19 cellular contexts compared by ENCODE assay signal in genomic region chr5:119282628-119283027, GRCh38.
A peak's percentile ranks its signal among the peaks of the same experiment; 100 is the strongest.
DNase-seq lines count a peak whose midpoint lies in the region; ATAC-seq lines count a peak whose summit lies in the region.
"Had no signal": no experiment of that assay in that cellular context is flagged by ENCODE, and none has a peak within 500 bp of the region (broad histone marks: within the 10 kb centered on the region; RNA-seq: fewer than 3 reads in every experiment).

No MANE protein-coding gene starts in this region.

- H3K27me3 Mint-ChIP-seq in activated naive CD4-positive, alpha-beta T cell treated with anti-CD3 and anti-CD28 coated beads, Interleukin-2, amount 10 ng/mL, durations not matched to agents 7 days and 5 days = peaks cover 3% of the 10 kb centered on the region
- H3K27me3 Mint-ChIP-seq in T-helper 17 cell = no peaks in the 10 kb centered on the region
- no peaks in the 10 kb centered on the region for H3K27me3 Mint-ChIP-seq in dendritic cell treated with granulocyte-macrophage colony-stimulating factor and Interleukin-4, amounts not matched to agents 40 ng/mL and 50 ng/mL, for 4 days

- no peak overlapping the region for H3K4me3 Mint-ChIP-seq in activated naive CD4-positive, alpha-beta T cell treated with anti-CD3 and anti-CD28 coated beads, Interleukin-2, amount 10 ng/mL, durations not matched to agents 7 days and 5 days
- peak overlapping the region; percentile 64 for H3K4me3 Mint-ChIP-seq in T-helper 17 cell
- no peak overlapping the region for H3K4me3 Mint-ChIP-seq in dendritic cell treated with granulocyte-macrophage colony-stimulating factor and Interleukin-4, amounts not matched to agents 40 ng/mL and 50 ng/mL, for 4 days
- H3K4me3 Mint-ChIP-seq: WTC11 had no signal

- H3K4me1 ChIP-seq in thymus (ENCODE audit: control insufficient read depth, insufficient read depth, low read length) = peaks cover 68% of the 10 kb centered on the region

- H3K9me3 Mint-ChIP-seq in activated naive CD4-positive, alpha-beta T cell treated with anti-CD3 and anti-CD28 coated beads, Interleukin-2, amount 10 ng/mL, durations not matched to agents 7 days and 5 days = peaks cover 1% of the 10 kb centered on the region
- no peaks in the 10 kb centered on the region for H3K9me3 Mint-ChIP-seq in dendritic cell treated with granulocyte-macrophage colony-stimulating factor and Interleukin-4, amounts not matched to agents 40 ng/mL and 50 ng/mL, for 4 days
- H3K9me3 Mint-ChIP-seq: WTC11 had no signal

- intact Hi-C loops in dendritic cell treated with granulocyte-macrophage colony-stimulating factor and Interleukin-4, amounts not matched to agents 40 ng/mL and 50 ng/mL, for 4 days (cut with micrococcal nuclease) = no loop called here

- H3K9me3 ChIP-seq in T-helper 17 cell (ENCODE audit: control insufficient read depth, low read length, poor library complexity, severe bottlenecking) (no peaks in the 10 kb centered on the region), thymus (ENCODE audit: control insufficient read depth) (no peaks in the 10 kb centered on the region)
- H3K9me3 ChIP-seq: Caco-2, esophagus squamous epithelium, MG63 had no signal

- WGBS in thymus = over 99% methylated on average over 2 of the region's 2 CpGs

- peak overlapping the region; percentile 36 for H3K27ac ChIP-seq in thymus (ENCODE audit: low read depth)
- H3K27ac ChIP-seq: esophagus squamous epithelium had no signal

- H3K27me3 ChIP-seq in thymus (ENCODE audit: control insufficient read depth, insufficient read depth) = no peaks in the 10 kb centered on the region
- H3K27me3 ChIP-seq: esophagus squamous epithelium, MG63 had no signal

- H3K36me3 ChIP-seq in thymus (ENCODE audit: control insufficient read depth, insufficient read depth) = peaks cover 5% of the 10 kb centered on the region
- H3K36me3 ChIP-seq: esophagus squamous epithelium, MG63 had no signal

- H3K4me1 Mint-ChIP-seq in activated naive CD4-positive, alpha-beta T cell treated with anti-CD3 and anti-CD28 coated beads, Interleukin-2, amount 10 ng/mL, durations not matched to agents 7 days and 5 days = peaks cover 100% of the 10 kb centered on the region
- peaks cover 73% of the 10 kb centered on the region for H3K4me1 Mint-ChIP-seq in T-helper 17 cell
- H3K4me1 Mint-ChIP-seq in dendritic cell treated with granulocyte-macrophage colony-stimulating factor and Interleukin-4, amounts not matched to agents 40 ng/mL and 50 ng/mL, for 4 days (ENCODE audit: low read depth) = peaks cover 56% of the 10 kb centered on the region

- CTCF ChIA-PET in activated naive CD4-positive, alpha-beta T cell treated with anti-CD3 and anti-CD28 coated beads, Interleukin-2, amount 10 ng/mL, durations not matched to agents 7 days and 5 days (lab: Charles Lee) = no interaction called here

- H3K27ac Mint-ChIP-seq in activated naive CD4-positive, alpha-beta T cell treated with anti-CD3 and anti-CD28 coated beads, Interleukin-2, amount 10 ng/mL, durations not matched to agents 7 days and 5 days = peak overlapping the region; percentile 98
- peak overlapping the region; percentile 91 for H3K27ac Mint-ChIP-seq in T-helper 17 cell
- H3K27ac Mint-ChIP-seq in dendritic cell treated with granulocyte-macrophage colony-stimulating factor and Interleukin-4, amounts not matched to agents 40 ng/mL and 50 ng/mL, for 4 days = peak overlapping the region; percentile 14

- DNase-seq in activated naive CD4-positive, alpha-beta T cell treated with anti-CD3 and anti-CD28 coated beads, Interleukin-2, amount 10 ng/mL, durations not matched to agents 7 days and 5 days = no peak
- DNase-seq in activated naive CD4-positive, alpha-beta T cell (lab: John Stamatoyannopoulos, UW) = no peak
- DNase-seq in T-helper 17 cell (no peak), NCI-H2029 treated with DMSO at 0.1 percent for 48 hours (lab: John Stamatoyannopoulos, UW) (no peak), NCI-H510A (lab: John Stamatoyannopoulos, UW) (no peak)
- DNase-seq: amygdala, Caco-2, esophagus squamous epithelium, IMR-90, left cardiac atrium, MG63, NCI-H146, NCI-H2171 treated with DMSO at 0.1 percent for 48 hours had no signal

- H3K36me3 Mint-ChIP-seq in activated naive CD4-positive, alpha-beta T cell treated with anti-CD3 and anti-CD28 coated beads, Interleukin-2, amount 10 ng/mL, durations not matched to agents 7 days and 5 days = peaks cover 75% of the 10 kb centered on the region
- peaks cover 12% of the 10 kb centered on the region for H3K36me3 Mint-ChIP-seq in T-helper 17 cell (ENCODE audit: low read depth)
- H3K36me3 Mint-ChIP-seq in dendritic cell treated with granulocyte-macrophage colony-stimulating factor and Interleukin-4, amounts not matched to agents 40 ng/mL and 50 ng/mL, for 4 days (ENCODE audit: low read depth) = peaks cover 23% of the 10 kb centered on the region
- H3K36me3 Mint-ChIP-seq: WTC11 had no signal

- ATAC-seq in T-helper 17 cell (no peak), HG03571 (IDR thresholded peaks at IDR 0.05; ENCODE audit: unreplicated experiment) (no peak)
- ATAC-seq: left cardiac atrium, Right ventricle myocardium inferior, WTC11 had no signal

- H3K4me3 ChIP-seq in thymus (ENCODE audit: low read length) = no peak overlapping the region
- H3K4me3 ChIP-seq: esophagus squamous epithelium, MG63, smooth muscle cell had no signal

Comparison
In these comparisons a context has a peak if more than half of its experiments do, and no peak if none do; other contexts are left out.
1. H3K27ac Mint-ChIP-seq: peak in every context shown above with its lines; median percentile 98 in activated naive CD4-positive, alpha-beta T cell treated with anti-CD3 and anti-CD28 coated beads, Interleukin-2, amount 10 ng/mL, durations not matched to agents 7 days and 5 days; 91 in T-helper 17 cell; 14 in dendritic cell treated with granulocyte-macrophage colony-stimulating factor and Interleukin-4, amounts not matched to agents 40 ng/mL and 50 ng/mL, for 4 days.